8 cellular contexts compared by ENCODE assay signal in genomic region chr9:124869986-124870560, GRCh38. TPM values are rescaled to one million over a fixed set of nuclear protein-coding genes. Genes with fewer than 3 reads are reported as not detected.
A peak's percentile ranks its signal among the peaks of the same experiment; 100 is the strongest.
DNase-seq lines count a peak whose midpoint lies in the region; ATAC-seq, FAIRE-seq and TF ChIP-seq lines count a peak whose summit lies in the region.

No MANE protein-coding gene starts in this region.

- peak; percentile 48 for TF ChIP-seq POLR2A in GM18526 (IDR thresholded peaks at IDR 0.05; ENCODE audit: extremely low read depth, insufficient read length)

- TF ChIP-seq CTCF in right atrium auricular region (IDR thresholded peaks at IDR 0.05) (no peak), smooth muscle cell (IDR thresholded peaks at IDR 0.05; ENCODE audit: borderline replicate concordance, insufficient read depth, poor library complexity, severe bottlenecking) (no peak)

- peak; percentile 46 for ATAC-seq in HG02852 (IDR thresholded peaks at IDR 0.05; ENCODE audit: unreplicated experiment)

- peaks cover 0 to 56% of the 10 kb centered on the region in 2 donors for H3K4me1 ChIP-seq in right atrium auricular region
- peaks cover 16% of the 10 kb centered on the region for H3K4me1 ChIP-seq in smooth muscle cell (ENCODE audit: low read depth)

- H3K4me3 ChIP-seq in right atrium auricular region, result peak overlapping the region; percentile 80 to 89
- H3K4me3 ChIP-seq in smooth muscle cell, result peak overlapping the region; percentile 93

- no peaks in the 10 kb centered on the region for H3K27me3 ChIP-seq in right atrium auricular region
- no peaks in the 10 kb centered on the region for H3K27me3 ChIP-seq in smooth muscle cell (ENCODE audit: low read depth)

- peak; percentile 24 for DNase-seq in RCC 7860 (ENCODE audit: low spot score)
- peak; percentile 80 for DNase-seq in activated gamma-delta T cell treated with Interleukin-2 at 50 U/mL for 16 hours
- DNase-seq in right atrium auricular region (ENCODE audit: low spot score), result no peak
- no peak for DNase-seq in smooth muscle cell (lab: John Stamatoyannopoulos, UW; ENCODE audit: unreplicated experiment)
- no peak for DNase-seq in DMS153 treated with DMSO at 0.1 percent for 48 hours (lab: John Stamatoyannopoulos, UW; ENCODE audit: unreplicated experiment)
- DNase-seq in DMS79 (lab: John Stamatoyannopoulos, UW), result no peak

- peak overlapping the region; percentile 100 for H3K4me2 ChIP-seq in smooth muscle cell

- peaks cover 52% of the 10 kb centered on the region for H4K20me1 ChIP-seq in smooth muscle cell (ENCODE audit: low read depth)

- H3K27ac ChIP-seq in right atrium auricular region (peak overlapping the region; percentile 92 to 96), smooth muscle cell (ENCODE audit: low read depth) (peak overlapping the region; percentile 99)

- H3K36me3 ChIP-seq in right atrium auricular region (peaks cover 17% of the 10 kb centered on the region), smooth muscle cell (ENCODE audit: low read depth) (no peaks in the 10 kb centered on the region)

- H3K9ac ChIP-seq in smooth muscle cell (ENCODE audit: low read depth), result peak overlapping the region; percentile 97

- H3F3A ChIP-seq in smooth muscle cell (ENCODE audit: low read depth), result peaks cover 14% of the 10 kb centered on the region

- no peaks in the 10 kb centered on the region for H3K9me3 ChIP-seq in right atrium auricular region
- no peaks in the 10 kb centered on the region for H3K9me3 ChIP-seq in smooth muscle cell (replicated peaks; ENCODE audit: low read depth)

- FAIRE-seq in RCC 7860 (lab: Jason Lieb, UNC), result no peak

- WGBS in smooth muscle cell (ENCODE audit: low lambda C conversion rate), result 10% methylated on average over 12 of the region's 12 CpGs

- peaks cover 72% of the 10 kb centered on the region for H3K79me2 ChIP-seq in smooth muscle cell (ENCODE audit: low read depth)

- H2AFZ ChIP-seq in smooth muscle cell (ENCODE audit: low read depth), result peak overlapping the region; percentile 11

RNA-seq across cellular contexts. Expression of gene ARPC5L, which starts 8.1 kb away (rescaled TPM):
- 10 to 100 TPM; 21.7 to 23.5 TPM for total RNA-seq in right atrium auricular region
- total RNA-seq in smooth muscle cell, result 20.9 and 30.4 TPM in 2 replicates
- polyA plus RNA-seq in smooth muscle cell, result 69.8 and 83.9 TPM in 2 replicates

RNA-seq across cellular contexts. Expression of gene RPL35, which starts 8.3 kb away (rescaled TPM):
- total RNA-seq in right atrium auricular region (1,000 to 10,000 TPM in 1 of 2 donors, 100 to 1,000 TPM in 1; 846 to 1,378 TPM), smooth muscle cell (1,579 and 1,932 TPM in 2 replicates)
- 1,321 and 1,396 TPM in 2 replicates for polyA plus RNA-seq in smooth muscle cell

RNA-seq across cellular contexts. Expression of gene WDR38, which starts 16.8 kb away (rescaled TPM):
- total RNA-seq in right atrium auricular region (not detected), smooth muscle cell (not detected in 2 replicates)
- polyA plus RNA-seq in smooth muscle cell, result 0.41 TPM in 1 of 2 replicates, not detected in the other

Comparison
In these comparisons a context has a peak if more than half of its experiments do, and no peak if none do; other contexts are left out.
1. DNase-seq: peak in RCC 7860 (single experiment) and activated gamma-delta T cell treated with Interleukin-2 at 50 U/mL for 16 hours (single experiment); none in right atrium auricular region (single experiment), smooth muscle cell (single experiment), DMS153 treated with DMSO at 0.1 percent for 48 hours (single experiment) and DMS79 (single experiment).